9 cellular contexts compared by ENCODE assay signal in genomic region chr2:189763908-189764661, GRCh38. TPM values are rescaled to one million over a fixed set of nuclear protein-coding genes. Genes with fewer than 3 reads are reported as not detected.
A peak's percentile ranks its signal among the peaks of the same experiment; 100 is the strongest.
DNase-seq lines count a peak whose midpoint lies in the region; TF ChIP-seq lines count a peak whose summit lies in the region.
"Had no signal": no experiment of that assay in that cellular context is flagged by ENCODE, and none has a peak within 500 bp of the region (broad histone marks: within the 10 kb centered on the region; RNA-seq: fewer than 3 reads in every experiment).

No MANE protein-coding gene starts in this region.

- TF ChIP-seq CTCF in lower leg skin (IDR thresholded peaks at IDR 0.05) (no peak), esophagus squamous epithelium (IDR thresholded peaks at IDR 0.05) (no peak)

- no peaks in the 10 kb centered on the region for H3K27me3 ChIP-seq in esophagus squamous epithelium
- H3K27me3 ChIP-seq: upper lobe of right lung had no signal

- WGBS in lower leg skin, 2 donors: 77 to 81% methylated on average over 4 of the region's 4 CpGs
- WGBS in esophagus squamous epithelium, 2 donors: 79 to 83% methylated on average over 4 of the region's 4 CpGs

- no peak overlapping the region for H3K27ac ChIP-seq in esophagus squamous epithelium

- peaks cover 3 to 22% (median 6%) of the 10 kb centered on the region in 3 donors for H3K36me3 ChIP-seq in esophagus squamous epithelium

- no peaks in the 10 kb centered on the region for H3K9me3 Mint-ChIP-seq in activated CD4-positive, alpha-beta T cell treated with anti-CD3 and anti-CD28 coated beads, Interleukin-2, amount 10 ng/mL, durations not matched to agents 24 days and 14 days
- no peaks in the 10 kb centered on the region for H3K9me3 Mint-ChIP-seq in dendritic cell treated with granulocyte-macrophage colony-stimulating factor and Interleukin-4, amounts not matched to agents 40 ng/mL and 50 ng/mL, for 4 days

- peaks cover 19% of the 10 kb centered on the region for H3K36me3 Mint-ChIP-seq in activated CD4-positive, alpha-beta T cell treated with anti-CD3 and anti-CD28 coated beads, Interleukin-2, amount 10 ng/mL, durations not matched to agents 24 days and 14 days (ENCODE audit: low read depth)
- peaks cover 25% of the 10 kb centered on the region for H3K36me3 Mint-ChIP-seq in dendritic cell treated with granulocyte-macrophage colony-stimulating factor and Interleukin-4, amounts not matched to agents 40 ng/mL and 50 ng/mL, for 4 days (ENCODE audit: low read depth)

- H3K4me1 ChIP-seq in esophagus squamous epithelium: peaks cover 5 to 21% (median 10%) of the 10 kb centered on the region in 3 donors

- intact Hi-C loops in activated CD4-positive, alpha-beta T cell treated with anti-CD3 and anti-CD28 coated beads, Interleukin-2, amount 10 ng/mL, durations not matched to agents 24 days and 14 days (cut with micrococcal nuclease): loop anchor here (5.0 to 10.0 kb wide), 2 partner anchors 182 to 1911 kb away; partner anchors contain the start of genes NABP1 and SLC40A1
- intact Hi-C loops in dendritic cell treated with granulocyte-macrophage colony-stimulating factor and Interleukin-4, amounts not matched to agents 40 ng/mL and 50 ng/mL, for 4 days (cut with micrococcal nuclease): loop anchor here (1.0 to 5.0 kb wide), 2 partner anchors 20 to 102 kb away; partner anchors contain the start of genes ASNSD1, ORMDL1 and PMS1
- intact Hi-C loops in lower leg skin (cut with DNase I; ENCODE audit: low total_unique reads): no loop called here
- intact Hi-C loops in esophagus squamous epithelium (cut with DNase I): no loop called here

- H3K27ac Mint-ChIP-seq in activated CD4-positive, alpha-beta T cell treated with anti-CD3 and anti-CD28 coated beads, Interleukin-2, amount 10 ng/mL, durations not matched to agents 24 days and 14 days: peak overlapping the region; percentile 45
- H3K27ac Mint-ChIP-seq in dendritic cell treated with granulocyte-macrophage colony-stimulating factor and Interleukin-4, amounts not matched to agents 40 ng/mL and 50 ng/mL, for 4 days: peak overlapping the region; percentile 91

- H3K4me3 Mint-ChIP-seq in activated CD4-positive, alpha-beta T cell treated with anti-CD3 and anti-CD28 coated beads, Interleukin-2, amount 10 ng/mL, durations not matched to agents 24 days and 14 days: no peak overlapping the region
- H3K4me3 Mint-ChIP-seq in dendritic cell treated with granulocyte-macrophage colony-stimulating factor and Interleukin-4, amounts not matched to agents 40 ng/mL and 50 ng/mL, for 4 days: no peak overlapping the region

- H3K9me3 ChIP-seq in esophagus squamous epithelium: no peaks in the 10 kb centered on the region
- H3K9me3 ChIP-seq: upper lobe of right lung had no signal

- no peak for DNase-seq in activated CD4-positive, alpha-beta T cell treated with anti-CD3 and anti-CD28 coated beads, Interleukin-2, amount 10 ng/mL, durations not matched to agents 24 days and 14 days
- no peak for DNase-seq in activated CD4-positive, alpha-beta T cell treated with anti-CD3 and anti-CD28 coated beads, Interleukin-2, amount 50 U/mL, for 48 hours
- DNase-seq in NCI-H524 (lab: John Stamatoyannopoulos, UW) (peak; percentile 56 to 72), retina (peak; percentile 17), occipital lobe (lab: John Stamatoyannopoulos, UW) (no peak), lower leg skin (ENCODE audit: low spot score in 2 of 2) (no peak), esophagus squamous epithelium (lab: John Stamatoyannopoulos, UW) (no peak)
- DNase-seq: upper lobe of right lung had no signal

- no peak overlapping the region for H3K4me3 ChIP-seq in lower leg skin (ENCODE audit: low read depth, poor library complexity, severe bottlenecking)
- no peak overlapping the region for H3K4me3 ChIP-seq in esophagus squamous epithelium

- H3K27me3 Mint-ChIP-seq in activated CD4-positive, alpha-beta T cell treated with anti-CD3 and anti-CD28 coated beads, Interleukin-2, amount 10 ng/mL, durations not matched to agents 24 days and 14 days: no peaks in the 10 kb centered on the region
- H3K27me3 Mint-ChIP-seq in dendritic cell treated with granulocyte-macrophage colony-stimulating factor and Interleukin-4, amounts not matched to agents 40 ng/mL and 50 ng/mL, for 4 days: no peaks in the 10 kb centered on the region

- H3K4me1 Mint-ChIP-seq in activated CD4-positive, alpha-beta T cell treated with anti-CD3 and anti-CD28 coated beads, Interleukin-2, amount 10 ng/mL, durations not matched to agents 24 days and 14 days: peaks cover 12% of the 10 kb centered on the region
- peaks cover 6% of the 10 kb centered on the region for H3K4me1 Mint-ChIP-seq in dendritic cell treated with granulocyte-macrophage colony-stimulating factor and Interleukin-4, amounts not matched to agents 40 ng/mL and 50 ng/mL, for 4 days (ENCODE audit: low read depth)

- TF ChIP-seq POLR2A in lower leg skin (IDR thresholded peaks at IDR 0.05) (no peak), esophagus squamous epithelium (IDR thresholded peaks at IDR 0.05) (no peak)

RNA-seq across cellular contexts. Expression of gene OSGEPL1, which starts 1.5 kb away (rescaled TPM):
- 11.1 and 12.2 TPM in 2 replicates for total RNA-seq in activated CD4-positive, alpha-beta T cell treated with anti-CD3 and anti-CD28 coated beads, Interleukin-2, amount 10 ng/mL, durations not matched to agents 24 days and 14 days
- total RNA-seq in occipital lobe (25.6 TPM), lower leg skin (10 to 100 TPM in 1 of 4 donors, 1 to 10 TPM in 3; 2.6 to 10.3 (median 6.8) TPM), esophagus squamous epithelium (1 to 10 TPM; 2.8 to 8.7 (median 5.0) TPM)

RNA-seq across cellular contexts. Expression of gene ORMDL1, which starts 20.1 kb away (rescaled TPM):
- 74.5 and 82.7 TPM in 2 replicates for total RNA-seq in activated CD4-positive, alpha-beta T cell treated with anti-CD3 and anti-CD28 coated beads, Interleukin-2, amount 10 ng/mL, durations not matched to agents 24 days and 14 days
- total RNA-seq in occipital lobe (64.4 TPM), lower leg skin (10 to 100 TPM; 52.5 to 79.0 (median 61.5) TPM), esophagus squamous epithelium (10 to 100 TPM; 12.5 to 62.0 (median 38.7) TPM)

RNA-seq across cellular contexts. Expression of gene PMS1, which starts 20.2 kb away (rescaled TPM):
- total RNA-seq in activated CD4-positive, alpha-beta T cell treated with anti-CD3 and anti-CD28 coated beads, Interleukin-2, amount 10 ng/mL, durations not matched to agents 24 days and 14 days: 67.2 and 69.2 TPM in 2 replicates
- total RNA-seq in occipital lobe (73.8 TPM), lower leg skin (10 to 100 TPM in 2 of 4 donors, 1 to 10 TPM in 2; 6.7 to 10.2 (median 10.0) TPM), esophagus squamous epithelium (10 to 100 TPM in 3 of 4 donors, 1 to 10 TPM in 1; 6.3 to 15.4 (median 13.2) TPM)

Comparison
In these comparisons a context has a peak if more than half of its experiments do, and no peak if none do; other contexts are left out.
1. DNase-seq: peak in NCI-H524 (2 of 2) and retina (single experiment); none in activated CD4-positive, alpha-beta T cell treated with anti-CD3 and anti-CD28 coated beads, Interleukin-2, amount 10 ng/mL, durations not matched to agents 24 days and 14 days (single experiment), activated CD4-positive, alpha-beta T cell treated with anti-CD3 and anti-CD28 coated beads, Interleukin-2, amount 50 U/mL, for 48 hours (0 of 2), occipital lobe (single experiment), lower leg skin (0 of 2) and esophagus squamous epithelium (single experiment).
2. intact Hi-C loops: an anchor here in activated CD4-positive, alpha-beta T cell treated with anti-CD3 and anti-CD28 coated beads, Interleukin-2, amount 10 ng/mL, durations not matched to agents 24 days and 14 days (5.0 to 10.0 kb wide) and dendritic cell treated with granulocyte-macrophage colony-stimulating factor and Interleukin-4, amounts not matched to agents 40 ng/mL and 50 ng/mL, for 4 days (1.0 to 5.0 kb wide); none called in lower leg skin and esophagus squamous epithelium.